Comparison of ENCODE assay signal across 1 cellular context in genomic region chr15:28903555-28903954, GRCh38.
TF ChIP-seq lines count a peak whose summit lies in the region.

No MANE protein-coding gene starts in this region.

TF ChIP-seq in K562, 482 proteins besides CTCF, POLR2A, EP300 and RAD21:
- TF ChIP-seq ZNF444 (CRISPR knock-in tag; IDR thresholded peaks at IDR 0.05) = no peak
- TF ChIP-seq EZH2 (IDR thresholded peaks at IDR 0.05; ENCODE audit: borderline replicate concordance, low read depth, low read length) = no peak
- TF ChIP-seq KLF6 (CRISPR knock-in tag; IDR thresholded peaks at IDR 0.05; ENCODE audit: borderline replicate concordance) = no peak
- TF ChIP-seq SIN3A (IDR thresholded peaks at IDR 0.05; ENCODE audit: borderline replicate concordance in 2 of 2, control insufficient read depth in 1 of 2, low read depth in 2 of 2, low read length in 2 of 2) = no peak
- no peak for TF ChIP-seq BACH1 (tag; IDR thresholded peaks at IDR 0.05)
- no peak for TF ChIP-seq MEIS2 (IDR thresholded peaks at IDR 0.05; ENCODE audit: partially characterized antibody)
- no peak for TF ChIP-seq POU5F1 (IDR thresholded peaks at IDR 0.05; ENCODE audit: borderline replicate concordance, low read depth, low read length, partially characterized antibody)
- TF ChIP-seq E2F3 (CRISPR knock-in tag; IDR thresholded peaks at IDR 0.05) = no peak
- TF ChIP-seq TEAD2 (tag; IDR thresholded peaks at IDR 0.05) = no peak
- no peak for TF ChIP-seq ETV1 (tag; conservative IDR thresholded peaks at IDR 0.05; ENCODE audit: low read depth)
- TF ChIP-seq TRIM24 (IDR thresholded peaks at IDR 0.05) = no peak
- TF ChIP-seq CUX1 (CRISPR knock-in tag; IDR thresholded peaks at IDR 0.05) = no peak
- TF ChIP-seq RREB1 (CRISPR knock-in tag; IDR thresholded peaks at IDR 0.05) = no peak
- TF ChIP-seq ATF7 (IDR thresholded peaks at IDR 0.05) = no peak
- TF ChIP-seq HEY1 (CRISPR knock-in tag; IDR thresholded peaks at IDR 0.05; ENCODE audit: borderline replicate concordance) = no peak
